In genomic region chr3:57546616-57547015, GRCh38 we compare ENCODE assay signal across 23 cellular contexts. TPM values are rescaled to one million over a fixed set of nuclear protein-coding genes. Genes with fewer than 3 reads are reported as not detected.
"Had no signal": no experiment of that assay in that cellular context is flagged by ENCODE, and none has a peak within 500 bp of the region (broad histone marks: within the 10 kb centered on the region; RNA-seq: fewer than 3 reads in every experiment).

No MANE protein-coding gene starts in this region.

- DNase-seq: effector CD8-positive, alpha-beta T cell; endodermal cell; gastrocnemius medialis; head of caudate nucleus; left ventricle myocardium superior; lower lobe of right lung; natural killer cell; pancreas; stimulated activated CD4-positive, alpha-beta T cell treated with anti-CD3 and anti-CD28 coated beads, Interleukin-12 subunit alpha, Interleukin-12 subunit beta, amount 100 ng/mL, for 4 hours; stimulated activated CD4-positive, alpha-beta T cell treated with anti-CD3 and anti-CD28 coated beads, Interleukin-1b, Interleukin-23, amount 100 ng/mL, for 48 hours; stimulated activated CD4-positive, alpha-beta T cell treated with anti-CD3 and anti-CD28 coated beads, Interleukin-4, amount 100 ng/mL, for 1 hour; stimulated activated CD8-positive, alpha-beta memory T cell treated with anti-CD3 and anti-CD28 coated beads, Interleukin-4, amount 100 ng/mL, for 48 hours; stimulated activated naive CD4-positive, alpha-beta T cell; stimulated activated naive CD8-positive, alpha-beta T cell treated with anti-CD3 and anti-CD28 coated beads, Interleukin-15, amount 100 ng/mL, for 72 hours; transverse colon; upper lobe of right lung; uterus had no signal

- H3K36me3 Mint-ChIP-seq: natural killer cell had no signal

- H3K4me1 ChIP-seq: gastrocnemius medialis, upper lobe of right lung, uterus had no signal

- H3K9me3 ChIP-seq: gastrocnemius medialis, lower lobe of right lung, neutrophil, pancreas, right lobe of liver, suprapubic skin, transverse colon, upper lobe of right lung, uterus had no signal

- H3K4me1 Mint-ChIP-seq: natural killer cell had no signal

- H3K27ac ChIP-seq: epithelial cell of prostate, gastrocnemius medialis, lower lobe of right lung, neutrophil, right lobe of liver, suprapubic skin, transverse colon, upper lobe of right lung, uterus had no signal

- H3K9me3 Mint-ChIP-seq: dendritic cell treated with granulocyte-macrophage colony-stimulating factor and Interleukin-4, amounts not matched to agents 40 ng/mL and 50 ng/mL, for 4 days; endodermal cell; natural killer cell; stimulated activated naive CD8-positive, alpha-beta T cell treated with anti-CD3 and anti-CD28 coated beads, Interleukin-15, amount 100 ng/mL, for 72 hours had no signal

- H3K4me2 ChIP-seq: smooth muscle cell had no signal

- H3K27ac Mint-ChIP-seq: dendritic cell treated with granulocyte-macrophage colony-stimulating factor and Interleukin-4, amounts not matched to agents 40 ng/mL and 50 ng/mL, for 4 days; natural killer cell; stimulated activated naive CD8-positive, alpha-beta T cell treated with anti-CD3 and anti-CD28 coated beads, Interleukin-15, amount 100 ng/mL, for 72 hours had no signal

- H3K4me3 Mint-ChIP-seq: dendritic cell treated with granulocyte-macrophage colony-stimulating factor and Interleukin-4, amounts not matched to agents 40 ng/mL and 50 ng/mL, for 4 days; endodermal cell; natural killer cell; stimulated activated naive CD8-positive, alpha-beta T cell treated with anti-CD3 and anti-CD28 coated beads, Interleukin-15, amount 100 ng/mL, for 72 hours had no signal

- H3K36me3 ChIP-seq: gastrocnemius medialis, lower lobe of right lung, neutrophil, pancreas, right lobe of liver, suprapubic skin, transverse colon, upper lobe of right lung, uterus had no signal

- H3K27me3 ChIP-seq: pancreas, right lobe of liver, upper lobe of right lung, uterus had no signal

- H3K4me3 ChIP-seq: gastrocnemius medialis, lower lobe of right lung, pancreas, right lobe of liver, smooth muscle cell, suprapubic skin, transverse colon, upper lobe of right lung, uterus had no signal

- H3K27me3 Mint-ChIP-seq: stimulated activated naive CD8-positive, alpha-beta T cell treated with anti-CD3 and anti-CD28 coated beads, Interleukin-15, amount 100 ng/mL, for 72 hours had no signal

RNA-seq across cellular contexts. Expression of gene DNAH12, which starts 2.5 kb away (rescaled TPM):
- total RNA-seq: transverse colon had no signal
